Comparison of ENCODE assay signal across 18 cellular contexts in genomic region chr13:79287994-79288795, GRCh38.
A peak's percentile ranks its signal among the peaks of the same experiment; 100 is the strongest.
DNase-seq lines count a peak whose midpoint lies in the region; ATAC-seq, FAIRE-seq and TF ChIP-seq lines count a peak whose summit lies in the region.
"Had no signal": no experiment of that assay in that cellular context is flagged by ENCODE, and none has a peak within 500 bp of the region (broad histone marks: within the 10 kb centered on the region; RNA-seq: fewer than 3 reads in every experiment).

No MANE protein-coding gene starts in this region.

- H3K4me3 ChIP-seq in HUES48 (ENCODE audit: low read depth, low read length) (no peak overlapping the region), endodermal cell (ENCODE audit: low read length) (no peak overlapping the region), neuron (ENCODE audit: low read length) (no peak overlapping the region), kidney (ENCODE audit: low read length in 2 of 2) (no peak overlapping the region), vagina (no peak overlapping the region)
- H3K4me3 ChIP-seq: Peyer's patch had no signal

- WGBS in endodermal cell (ENCODE audit: insufficient coverage in 1 of 2, insufficient read length in 1 of 2), 2 experiments, result 32 to 42% methylated on average over 5 to 8 of the region's 9 CpGs

- no peak for TF ChIP-seq POLR2A in vagina (IDR thresholded peaks at IDR 0.05)

- H3K27me3 ChIP-seq in HUES48 (ENCODE audit: control insufficient read depth, insufficient read depth, low read length), result no peaks in the 10 kb centered on the region
- H3K27me3 ChIP-seq in endodermal cell (ENCODE audit: control insufficient read depth, insufficient read depth, low read length, poor library complexity, severe bottlenecking), result no peaks in the 10 kb centered on the region
- H3K27me3 ChIP-seq in neuron (ENCODE audit: insufficient read depth, low read length), result no peaks in the 10 kb centered on the region
- no peaks in the 10 kb centered on the region for H3K27me3 ChIP-seq in vagina
- H3K27me3 ChIP-seq: Peyer's patch had no signal

- H3K9ac ChIP-seq in HUES48 (ENCODE audit: low read depth, low read length) (peak overlapping the region; percentile 10; the same call in 1 of the 2 replicates), endodermal cell (ENCODE audit: extremely low read depth, low read length, poor library complexity, severe bottlenecking) (no peak overlapping the region), kidney (ENCODE audit: low read length in 2 of 2) (no peak overlapping the region)

- no peak for ATAC-seq in HG03378 (IDR thresholded peaks at IDR 0.05; ENCODE audit: unreplicated experiment)

- H3K9me3 Mint-ChIP-seq in endodermal cell, result no peaks in the 10 kb centered on the region

- intact Hi-C loops in kidney (cut with DNase I), result no loop called here
- intact Hi-C loops in vagina (cut with DNase I), result no loop called here

- no peak overlapping the region for H3K4me3 Mint-ChIP-seq in endodermal cell
- H3K4me3 Mint-ChIP-seq: CD4-positive, CD25-positive, alpha-beta regulatory T cell had no signal

- peak overlapping the region; percentile 76 for H3K27ac Mint-ChIP-seq in endodermal cell
- H3K27ac Mint-ChIP-seq: CD4-positive, CD25-positive, alpha-beta regulatory T cell had no signal

- no peak for FAIRE-seq in kidney (lab: Jason Lieb, UNC)

- H3K4me1 ChIP-seq in HUES48 (ENCODE audit: control insufficient read depth, insufficient read depth, low read length) (peaks cover 28% of the 10 kb centered on the region), endodermal cell (ENCODE audit: control insufficient read depth, insufficient read depth, low read length) (peaks cover 6% of the 10 kb centered on the region), neuron (ENCODE audit: insufficient read depth, low read length) (peaks cover 15% of the 10 kb centered on the region), kidney (ENCODE audit: control insufficient read depth in 1 of 2, insufficient read depth in 1 of 2, low read depth in 1 of 2, low read length in 2 of 2) (no peaks in the 10 kb centered on the region), vagina (no peaks in the 10 kb centered on the region)
- H3K4me1 ChIP-seq: Peyer's patch had no signal

- TF ChIP-seq CTCF in endodermal cell (conservative IDR thresholded peaks at IDR 0.05) (no peak), kidney (IDR thresholded peaks at IDR 0.05; ENCODE audit: borderline replicate concordance, extremely low read depth, insufficient read depth) (no peak), vagina (IDR thresholded peaks at IDR 0.05) (no peak)

- peak overlapping the region; percentile 14 for H2AFZ ChIP-seq in neuron (ENCODE audit: low read depth, low read length)

- H3K4me1 Mint-ChIP-seq in endodermal cell, result peaks cover 23% of the 10 kb centered on the region
- H3K4me1 Mint-ChIP-seq: CD4-positive, CD25-positive, alpha-beta regulatory T cell had no signal

- H3K27ac ChIP-seq in HUES48 (ENCODE audit: low read depth, low read length) (peak overlapping the region; percentile 91), endodermal cell (ENCODE audit: low read depth, low read length) (peak overlapping the region; percentile 52), kidney (ENCODE audit: low read depth in 2 of 2, low read length in 2 of 2) (no peak overlapping the region), vagina (no peak overlapping the region)
- H3K27ac ChIP-seq: Peyer's patch had no signal

- no peaks in the 10 kb centered on the region for H3K36me3 Mint-ChIP-seq in endodermal cell (ENCODE audit: low read depth)
- H3K36me3 Mint-ChIP-seq: CD4-positive, CD25-positive, alpha-beta regulatory T cell had no signal

- no peaks in the 10 kb centered on the region for H3K36me3 ChIP-seq in HUES48 (ENCODE audit: control insufficient read depth, insufficient read depth, low read length)
- no peaks in the 10 kb centered on the region for H3K36me3 ChIP-seq in endodermal cell (ENCODE audit: control insufficient read depth, insufficient read depth, low read length)
- no peaks in the 10 kb centered on the region for H3K36me3 ChIP-seq in neuron (ENCODE audit: insufficient read depth, low read length)
- no peaks in the 10 kb centered on the region for H3K36me3 ChIP-seq in kidney (ENCODE audit: control insufficient read depth in 1 of 2, insufficient read depth in 2 of 2, low read length in 2 of 2)
- no peaks in the 10 kb centered on the region for H3K36me3 ChIP-seq in vagina
- H3K36me3 ChIP-seq: Peyer's patch had no signal

- H3K27me3 Mint-ChIP-seq in endodermal cell (ENCODE audit: insufficient read depth), result no peaks in the 10 kb centered on the region

- no peaks in the 10 kb centered on the region for H3K9me3 ChIP-seq in HUES48 (ENCODE audit: control insufficient read depth, insufficient read depth, low read length)
- H3K9me3 ChIP-seq in endodermal cell (ENCODE audit: control insufficient read depth, low read length), result no peaks in the 10 kb centered on the region
- H3K9me3 ChIP-seq in neuron (ENCODE audit: low read length), result no peaks in the 10 kb centered on the region
- no peaks in the 10 kb centered on the region for H3K9me3 ChIP-seq in kidney (ENCODE audit: control insufficient read depth in 1 of 2, low read length in 2 of 2)
- no peaks in the 10 kb centered on the region for H3K9me3 ChIP-seq in vagina
- H3K9me3 ChIP-seq: Peyer's patch had no signal

- DNase-seq in NCI-H82 treated with DMSO at 0.1 percent for 48 hours (lab: John Stamatoyannopoulos, UW; ENCODE audit: unreplicated experiment) (peak; percentile 80), endodermal cell (peak; percentile 66), kidney (no peak), vagina (ENCODE audit: extremely low spot score in 2 of 2) (no peak)
- DNase-seq: CD4-positive, CD25-positive, alpha-beta regulatory T cell; DMS79 treated with DMSO at 0.1 percent for 48 hours; GF-D8; GOT3; Kasumi-1; NCI-H1417 treated with DMSO at 0.1 percent for 48 hours; NCI-H2081 treated with DMSO at 0.1 percent for 48 hours; NCI-H345; NCI-H748 treated with DMSO at 0.1 percent for 48 hours; Peyer's patch; SHP77 had no signal

Comparison
In these comparisons a context has a peak if more than half of its experiments do, and no peak if none do; other contexts are left out.
1. H3K27ac ChIP-seq: peak in HUES48 (single experiment) and endodermal cell (single experiment); none in kidney (0 of 2) and vagina (single experiment).
2. DNase-seq: peak in NCI-H82 treated with DMSO at 0.1 percent for 48 hours (single experiment) and endodermal cell (single experiment); none in kidney (single experiment) and vagina (0 of 2).